22 cellular contexts compared by ENCODE assay signal in genomic region chr6:104784884-104785283, GRCh38.
DNase-seq lines count a peak whose midpoint lies in the region; TF ChIP-seq lines count a peak whose summit lies in the region.
"Had no signal": no experiment of that assay in that cellular context is flagged by ENCODE, and none has a peak within 500 bp of the region (broad histone marks: within the 10 kb centered on the region; RNA-seq: fewer than 3 reads in every experiment).

No MANE protein-coding gene starts in this region.

- H3K27ac ChIP-seq in suprapubic skin (no peak overlapping the region), RWPE1 (no peak overlapping the region)
- H3K27ac ChIP-seq: left ventricle myocardium inferior, testis had no signal

- no peaks in the 10 kb centered on the region for H3K9me3 Mint-ChIP-seq in activated CD4-positive, alpha-beta T cell treated with anti-CD3 and anti-CD28 coated beads, Interleukin-2, amount 10 ng/mL, durations not matched to agents 7 days and 5 days
- no peaks in the 10 kb centered on the region for H3K9me3 Mint-ChIP-seq in type B pancreatic cell
- H3K9me3 Mint-ChIP-seq: activated CD4-positive, alpha-beta T cell treated with anti-CD3 and anti-CD28 coated beads, Interleukin-2, amount 10 ng/mL, durations not matched to agents 24 days and 14 days; activated naive CD8-positive, alpha-beta T cell treated with anti-CD3 and anti-CD28 coated beads, Interleukin-2, amount 10 ng/mL, durations not matched to agents 7 days and 5 days; GM23338; nephron had no signal

- H3K4me3 Mint-ChIP-seq in activated CD4-positive, alpha-beta T cell treated with anti-CD3 and anti-CD28 coated beads, Interleukin-2, amount 10 ng/mL, durations not matched to agents 7 days and 5 days = no peak overlapping the region
- peak overlapping the region; percentile 3 for H3K4me3 Mint-ChIP-seq in type B pancreatic cell
- H3K4me3 Mint-ChIP-seq: activated CD4-positive, alpha-beta T cell treated with anti-CD3 and anti-CD28 coated beads, Interleukin-2, amount 10 ng/mL, durations not matched to agents 24 days and 14 days; activated naive CD8-positive, alpha-beta T cell treated with anti-CD3 and anti-CD28 coated beads, Interleukin-2, amount 10 ng/mL, durations not matched to agents 7 days and 5 days; GM23338; IgD-negative memory B cell; nephron had no signal

- peak overlapping the region; percentile 47 for H3K27ac Mint-ChIP-seq in activated CD4-positive, alpha-beta T cell treated with anti-CD3 and anti-CD28 coated beads, Interleukin-2, amount 10 ng/mL, durations not matched to agents 7 days and 5 days
- H3K27ac Mint-ChIP-seq in type B pancreatic cell = no peak overlapping the region
- H3K27ac Mint-ChIP-seq: activated CD4-positive, alpha-beta T cell treated with anti-CD3 and anti-CD28 coated beads, Interleukin-2, amount 10 ng/mL, durations not matched to agents 24 days and 14 days; activated naive CD8-positive, alpha-beta T cell treated with anti-CD3 and anti-CD28 coated beads, Interleukin-2, amount 10 ng/mL, durations not matched to agents 7 days and 5 days; GM23338; IgD-negative memory B cell; nephron had no signal

- no peaks in the 10 kb centered on the region for H3K27me3 Mint-ChIP-seq in activated CD4-positive, alpha-beta T cell treated with anti-CD3 and anti-CD28 coated beads, Interleukin-2, amount 10 ng/mL, durations not matched to agents 7 days and 5 days
- no peaks in the 10 kb centered on the region for H3K27me3 Mint-ChIP-seq in type B pancreatic cell
- H3K27me3 Mint-ChIP-seq: activated CD4-positive, alpha-beta T cell treated with anti-CD3 and anti-CD28 coated beads, Interleukin-2, amount 10 ng/mL, durations not matched to agents 24 days and 14 days; activated naive CD8-positive, alpha-beta T cell treated with anti-CD3 and anti-CD28 coated beads, Interleukin-2, amount 10 ng/mL, durations not matched to agents 7 days and 5 days; IgD-negative memory B cell had no signal

- no peak for DNase-seq in activated CD4-positive, alpha-beta T cell treated with anti-CD3 and anti-CD28 coated beads, Interleukin-2, amount 10 ng/mL, durations not matched to agents 7 days and 5 days
- DNase-seq in activated CD4-positive, alpha-beta T cell treated with anti-CD3 and anti-CD28 coated beads for 4 hours = no peak
- peak; percentile 10 to 33 for DNase-seq in SW 1271 (lab: John Stamatoyannopoulos, UW)
- DNase-seq in fibroblast of peridontal ligament (ENCODE audit: extremely low read depth) = peak; percentile 48
- no peak for DNase-seq in type B pancreatic cell (ENCODE audit: extremely low spot score, unreplicated experiment)
- DNase-seq in suprapubic skin (ENCODE audit: low spot score in 2 of 2) = no peak
- no peak for DNase-seq in DMS53 (lab: John Stamatoyannopoulos, UW)
- no peak for DNase-seq in RWPE1 (ENCODE audit: low spot score)
- DNase-seq: activated CD4-positive, alpha-beta T cell treated with anti-CD3 and anti-CD28 coated beads, Interleukin-2, amount 10 ng/mL, durations not matched to agents 24 days and 14 days; activated naive CD8-positive, alpha-beta T cell treated with anti-CD3 and anti-CD28 coated beads, Interleukin-2, amount 10 ng/mL, durations not matched to agents 7 days and 5 days; activated T-cell treated with anti-CD3 and anti-CD28 coated beads, Interleukin-2, amount 50 U/mL, for 1 hour; left ventricle myocardium inferior; NCI-H1105; right cardiac atrium; SHP77 treated with DMSO at 0.1 percent for 48 hours; stimulated activated CD4-positive, alpha-beta T cell treated with anti-CD3 and anti-CD28 coated beads, Interleukin-2, amount 100 ng/mL, for 48 hours; stimulated activated CD8-positive, alpha-beta memory T cell treated with anti-CD3 and anti-CD28 coated beads, Interleukin-4, amount 100 ng/mL, for 48 hours; T1000; testis had no signal

- peaks cover 31% of the 10 kb centered on the region for H3K36me3 Mint-ChIP-seq in activated CD4-positive, alpha-beta T cell treated with anti-CD3 and anti-CD28 coated beads, Interleukin-2, amount 10 ng/mL, durations not matched to agents 7 days and 5 days (ENCODE audit: low read depth)
- peaks cover 26% of the 10 kb centered on the region for H3K36me3 Mint-ChIP-seq in type B pancreatic cell

- no peaks in the 10 kb centered on the region for H3K9me3 ChIP-seq in suprapubic skin
- H3K9me3 ChIP-seq: left ventricle myocardium inferior, testis had no signal

- H3K27me3 ChIP-seq in suprapubic skin = no peaks in the 10 kb centered on the region
- H3K27me3 ChIP-seq: testis had no signal

- no peak for TF ChIP-seq POLR2A in suprapubic skin (IDR thresholded peaks at IDR 0.05)

- H3K4me1 Mint-ChIP-seq in activated CD4-positive, alpha-beta T cell treated with anti-CD3 and anti-CD28 coated beads, Interleukin-2, amount 10 ng/mL, durations not matched to agents 7 days and 5 days = peaks cover 31% of the 10 kb centered on the region
- H3K4me1 Mint-ChIP-seq in type B pancreatic cell (ENCODE audit: unreplicated experiment) = peaks cover 25% of the 10 kb centered on the region
- H3K4me1 Mint-ChIP-seq: GM23338, nephron had no signal

- CTCF ChIA-PET in activated CD4-positive, alpha-beta T cell treated with anti-CD3 and anti-CD28 coated beads, Interleukin-2, amount 10 ng/mL, durations not matched to agents 7 days and 5 days (lab: Charles Lee) = no interaction called here
- CTCF ChIA-PET in RWPE1 (lab: Yijun Ruan, JAX) = no interaction called here

- peaks cover 13% of the 10 kb centered on the region for H3K36me3 ChIP-seq in suprapubic skin

- TF ChIP-seq CTCF in type B pancreatic cell (conservative IDR thresholded peaks at IDR 0.05) (no peak), suprapubic skin (IDR thresholded peaks at IDR 0.05) (no peak), RWPE1 (conservative IDR thresholded peaks at IDR 0.05; ENCODE audit: low read depth) (no peak)

- TF ChIP-seq EP300 in suprapubic skin (IDR thresholded peaks at IDR 0.05) = no peak

- no peaks in the 10 kb centered on the region for H3K4me1 ChIP-seq in suprapubic skin
- H3K4me1 ChIP-seq: testis had no signal

- H3K4me3 ChIP-seq in suprapubic skin = no peak overlapping the region
- H3K4me3 ChIP-seq: GM23338, left ventricle myocardium inferior, testis had no signal

- WGBS in suprapubic skin = 48% methylated on average over 2 of the region's 2 CpGs

- POLR2A ChIA-PET in activated CD4-positive, alpha-beta T cell treated with anti-CD3 and anti-CD28 coated beads, Interleukin-2, amount 10 ng/mL, durations not matched to agents 7 days and 5 days (lab: Charles Lee) = no interaction called here
- POLR2A ChIA-PET in RWPE1 (lab: Yijun Ruan, JAX; ENCODE audit: low non-redundant PET) = no interaction called here

Comparison
In these comparisons a context has a peak if more than half of its experiments do, and no peak if none do; other contexts are left out.
1. DNase-seq: peak in SW 1271 (2 of 2) and fibroblast of peridontal ligament (single experiment); none in activated CD4-positive, alpha-beta T cell treated with anti-CD3 and anti-CD28 coated beads, Interleukin-2, amount 10 ng/mL, durations not matched to agents 7 days and 5 days (single experiment), activated CD4-positive, alpha-beta T cell treated with anti-CD3 and anti-CD28 coated beads for 4 hours (0 of 2), type B pancreatic cell (single experiment), suprapubic skin (0 of 2), DMS53 (single experiment) and RWPE1 (single experiment).